In genomic region chr1:3349161-3349967, GRCh38 we compare ENCODE assay signal across 14 cellular contexts.
DNase-seq lines count a peak whose midpoint lies in the region; ATAC-seq, FAIRE-seq and TF ChIP-seq lines count a peak whose summit lies in the region.
"Had no signal": no experiment of that assay in that cellular context is flagged by ENCODE, and none has a peak within 500 bp of the region (broad histone marks: within the 10 kb centered on the region; RNA-seq: fewer than 3 reads in every experiment).

No MANE protein-coding gene starts in this region.

- FAIRE-seq in astrocyte (lab: Jason Lieb, UNC) (no peak), small intestine (lab: Jason Lieb, UNC) (no peak)

- H3K4me3 Mint-ChIP-seq in GM23338 = no peak overlapping the region
- no peak overlapping the region for H3K4me3 Mint-ChIP-seq in astrocyte (ENCODE audit: unreplicated experiment)
- H3K4me3 Mint-ChIP-seq: activated naive CD8-positive, alpha-beta T cell treated with anti-CD3 and anti-CD28 coated beads, Interleukin-2, amount 10 ng/mL, durations not matched to agents 7 days and 5 days; CD8-positive, alpha-beta T cell; T-helper 17 cell had no signal

- H3K4me2 ChIP-seq in GM23338 = no peak overlapping the region
- peak overlapping the region; percentile 30 for H3K4me2 ChIP-seq in astrocyte (ENCODE audit: low read length)

- H3K36me3 Mint-ChIP-seq in GM23338 (ENCODE audit: low read depth) = peaks cover 1% of the 10 kb centered on the region; the same call in 2 of the 3 replicates
- no peaks in the 10 kb centered on the region for H3K36me3 Mint-ChIP-seq in astrocyte (ENCODE audit: low read depth, unreplicated experiment)
- H3K36me3 Mint-ChIP-seq: activated naive CD8-positive, alpha-beta T cell treated with anti-CD3 and anti-CD28 coated beads, Interleukin-2, amount 10 ng/mL, durations not matched to agents 7 days and 5 days; CD8-positive, alpha-beta T cell had no signal

- WGBS in small intestine, 3 donors = 50 to 67% (median 52%) methylated on average over 31 to 34 of the region's 34 CpGs

- no peaks in the 10 kb centered on the region for H3F3A ChIP-seq in GM23338 (replicated peaks; ENCODE audit: low read depth)

- H3K27me3 Mint-ChIP-seq in GM23338 (ENCODE audit: insufficient read depth, low read depth, poor library complexity) (peaks cover 16% of the 10 kb centered on the region), astrocyte (ENCODE audit: low read depth, unreplicated experiment) (peaks cover 16% of the 10 kb centered on the region)
- H3K27me3 Mint-ChIP-seq: activated naive CD8-positive, alpha-beta T cell treated with anti-CD3 and anti-CD28 coated beads, Interleukin-2, amount 10 ng/mL, durations not matched to agents 7 days and 5 days had no signal

- H3K4me1 ChIP-seq in GM23338 (ENCODE audit: insufficient read depth) (peaks cover 9% of the 10 kb centered on the region), astrocyte (ENCODE audit: insufficient read depth, low read length) (peaks cover 28% of the 10 kb centered on the region), left ventricle myocardium inferior (peaks cover 80% of the 10 kb centered on the region), small intestine (ENCODE audit: control insufficient read depth in 2 of 2, insufficient read depth in 1 of 2, low read depth in 1 of 2, low read length in 1 of 2) (peaks cover 5 to 7% of the 10 kb centered on the region in 2 donors)

- H4K20me1 ChIP-seq in GM23338 (replicated peaks; ENCODE audit: insufficient read depth) = no peaks in the 10 kb centered on the region
- peaks cover 20% of the 10 kb centered on the region for H4K20me1 ChIP-seq in astrocyte (ENCODE audit: insufficient read depth, low read length)

- peaks cover 6% of the 10 kb centered on the region for H3K9me3 Mint-ChIP-seq in GM23338
- H3K9me3 Mint-ChIP-seq in astrocyte (ENCODE audit: unreplicated experiment) = peaks cover 2% of the 10 kb centered on the region

- intact Hi-C loops in left ventricle myocardium inferior (cut with micrococcal nuclease) = no loop called here

- H3K27ac Mint-ChIP-seq in GM23338 (no peak overlapping the region), astrocyte (ENCODE audit: unreplicated experiment) (no peak overlapping the region)
- H3K27ac Mint-ChIP-seq: activated naive CD8-positive, alpha-beta T cell treated with anti-CD3 and anti-CD28 coated beads, Interleukin-2, amount 10 ng/mL, durations not matched to agents 7 days and 5 days; CD8-positive, alpha-beta T cell; T-helper 17 cell had no signal

- H3K27ac ChIP-seq in GM23338 (ENCODE audit: low read depth) (no peak overlapping the region), astrocyte (ENCODE audit: low read depth, low read length) (no peak overlapping the region), left ventricle myocardium inferior (replicated peaks) (peak overlapping the region; percentile 96), small intestine (ENCODE audit: low read depth in 1 of 2, low read length in 1 of 2) (peak overlapping the region in 1 of 2 donors; percentile 9)

- H3K4me1 Mint-ChIP-seq in GM23338 (peaks cover 15% of the 10 kb centered on the region), astrocyte (ENCODE audit: low read depth, unreplicated experiment) (peaks cover 4% of the 10 kb centered on the region)
- H3K4me1 Mint-ChIP-seq: activated naive CD8-positive, alpha-beta T cell treated with anti-CD3 and anti-CD28 coated beads, Interleukin-2, amount 10 ng/mL, durations not matched to agents 7 days and 5 days had no signal

- no peaks in the 10 kb centered on the region for H3K9me3 ChIP-seq in astrocyte (ENCODE audit: insufficient read depth, low read depth, low read length)
- peaks cover 10% of the 10 kb centered on the region for H3K9me3 ChIP-seq in left ventricle myocardium inferior (replicated peaks)
- no peaks in the 10 kb centered on the region for H3K9me3 ChIP-seq in small intestine (ENCODE audit: control insufficient read depth, low read depth)

- H3K4me3 ChIP-seq in GM23338 = no peak overlapping the region
- no peak overlapping the region for H3K4me3 ChIP-seq in astrocyte (ENCODE audit: insufficient read depth, low read depth, low read length)
- H3K4me3 ChIP-seq in left ventricle myocardium inferior = no peak overlapping the region
- H3K4me3 ChIP-seq in small intestine (ENCODE audit: low read depth in 1 of 2, low read length in 2 of 2) = no peak overlapping the region

- DNase-seq in GM23338 (ENCODE audit: low spot score) (no peak), astrocyte (ENCODE audit: low read depth) (peak; percentile 27), left ventricle myocardium inferior (peak; percentile 86), small intestine (peak; percentile 80), NCI-H1048 (lab: John Stamatoyannopoulos, UW) (no peak)
- DNase-seq: activated CD8-positive, alpha-beta memory T cell treated with anti-CD3 and anti-CD28 coated beads for 24 hours; activated naive CD8-positive, alpha-beta T cell treated with anti-CD3 and anti-CD28 coated beads, Interleukin-2, amount 10 ng/mL, durations not matched to agents 7 days and 5 days; CD8-positive, alpha-beta T cell; NCI-H1092; stimulated activated naive CD8-positive, alpha-beta T cell treated with anti-CD3 and anti-CD28 coated beads, Interleukin-15, Interleukin-2, amounts not matched to agents 100 U/mL and 50 U/mL, for 24 hours; T-helper 17 cell had no signal

- H3K79me2 ChIP-seq in GM23338 (replicated peaks; ENCODE audit: insufficient read depth) = no peaks in the 10 kb centered on the region
- H3K79me2 ChIP-seq in astrocyte (ENCODE audit: insufficient read depth, low read length) = no peaks in the 10 kb centered on the region

- H3K27me3 ChIP-seq in GM23338 (ENCODE audit: insufficient read depth) (no peaks in the 10 kb centered on the region), astrocyte (ENCODE audit: insufficient read depth, low read length) (no peaks in the 10 kb centered on the region), left ventricle myocardium inferior (ENCODE audit: low read depth) (peaks cover 67% of the 10 kb centered on the region), small intestine (ENCODE audit: control insufficient read depth in 2 of 2, insufficient read depth in 2 of 2, low read length in 2 of 2) (no peaks in the 10 kb centered on the region)

- H2AFZ ChIP-seq in GM23338 (no peak overlapping the region), astrocyte (ENCODE audit: low read depth, low read length) (no peak overlapping the region)

- TF ChIP-seq CTCF in GM23338 (conservative IDR thresholded peaks at IDR 0.05; ENCODE audit: low read depth in 2 of 2) (peak; percentile 11 to 25; a peak in 2 of 4 replicates), astrocyte (IDR thresholded peaks at IDR 0.05; ENCODE audit: insufficient read depth, low read depth, low read length) (peak; percentile 6), left ventricle myocardium inferior (IDR thresholded peaks at IDR 0.05; ENCODE audit: borderline replicate concordance) (peak; percentile 35)

- no peaks in the 10 kb centered on the region for H3K9me2 ChIP-seq in GM23338 (ENCODE audit: insufficient read depth)

- H3K9ac ChIP-seq in astrocyte (ENCODE audit: low read length) = no peak overlapping the region

- ATAC-seq in GM23338 (peak; percentile 15), HG02973 (IDR thresholded peaks at IDR 0.05; ENCODE audit: unreplicated experiment) (no peak), HG02938 (IDR thresholded peaks at IDR 0.05; ENCODE audit: unreplicated experiment) (no peak), HG03095 (IDR thresholded peaks at IDR 0.05; ENCODE audit: unreplicated experiment) (no peak)
- ATAC-seq: CD8-positive, alpha-beta T cell; stimulated activated naive CD8-positive, alpha-beta T cell treated with anti-CD3 and anti-CD28 coated beads, Interleukin-15, Interleukin-2, amounts not matched to agents 100 U/mL and 50 U/mL, for 24 hours; T-helper 17 cell had no signal

- H3K36me3 ChIP-seq in GM23338 (ENCODE audit: insufficient read depth) (no peaks in the 10 kb centered on the region), astrocyte (ENCODE audit: insufficient read depth, low read length) (no peaks in the 10 kb centered on the region), left ventricle myocardium inferior (no peaks in the 10 kb centered on the region), small intestine (ENCODE audit: control insufficient read depth in 2 of 2, insufficient read depth in 2 of 2, low read length in 2 of 2) (no peaks in the 10 kb centered on the region)

TF ChIP-seq in GM23338, 12 proteins besides CTCF, POLR2A, EP300 and RAD21:
- TF ChIP-seq JUNB (IDR thresholded peaks at IDR 0.05; ENCODE audit: unreplicated experiment) = no peak
- no peak for TF ChIP-seq ZNF331 (CRISPR knock-in tag; IDR thresholded peaks at IDR 0.05; ENCODE audit: low read depth)

Comparison
In these comparisons a context has a peak if more than half of its experiments do, and no peak if none do; other contexts are left out.
1. DNase-seq: peak in astrocyte (single experiment), left ventricle myocardium inferior (single experiment) and small intestine (single experiment); none in GM23338 (single experiment) and NCI-H1048 (single experiment).
2. Peak in every context shown above with its lines, with median percentiles within 50 percentile points of each other: CTCF ChIP-seq.